Comparison of ENCODE assay signal across 14 cellular contexts in the genomic region with DNA sequence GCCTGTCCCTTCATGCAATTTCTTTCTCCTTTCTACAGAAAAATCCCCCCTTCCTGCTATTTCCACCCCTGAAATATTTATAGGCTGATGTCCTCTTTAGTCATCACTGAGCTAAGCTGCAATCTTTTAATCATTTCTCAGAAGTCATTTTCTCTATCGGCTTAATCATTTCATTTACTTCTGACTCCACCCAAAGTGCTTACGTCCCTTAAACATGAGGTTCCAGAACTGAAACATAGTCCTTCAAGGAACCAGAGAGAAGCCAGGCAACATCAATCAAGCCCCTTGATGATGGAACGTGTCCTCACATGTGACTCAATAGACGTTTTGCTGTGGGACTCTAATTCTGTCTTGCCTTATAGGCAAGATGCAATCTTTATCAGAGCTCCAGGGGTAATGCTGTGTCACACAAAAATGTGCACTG.
A peak's percentile ranks its signal among the peaks of the same experiment; 100 is the strongest.
DNase-seq lines count a peak whose midpoint lies in the region; ATAC-seq and TF ChIP-seq lines count a peak whose summit lies in the region.
"Had no signal": no experiment of that assay in that cellular context is flagged by ENCODE, and none has a peak within 500 bp of the region (broad histone marks: within the 10 kb centered on the region; RNA-seq: fewer than 3 reads in every experiment).

No MANE protein-coding gene starts in this region.

- CTCF ChIA-PET in AG04450 (lab: Charles Lee) (no interaction called here), GM10248 (lab: Yijun Ruan, JAX) (no interaction called here)

- DNase-seq in AG04450 (ENCODE audit: low read depth, low spot score) (no peak), HFFc6 (peak; percentile 71), adipocyte (ENCODE audit: low read depth) (peak; percentile 48), foreskin keratinocyte (peak; percentile 100), GM10248 (ENCODE audit: extremely low spot score) (no peak), testis (no peak)
- DNase-seq in NK-92 treated with Interleukin-12 subunit alpha and Interleukin-12 subunit beta, amount 100 ng/mL, for 24 hours (lab: John Stamatoyannopoulos, UW): no peak
- DNase-seq: aorta; CD8-positive, alpha-beta T cell; natural killer cell; NCI-H1694; spleen; T-helper 17 cell had no signal

- H3K4me1 ChIP-seq in adipocyte (ENCODE audit: control insufficient read depth, insufficient read depth, low read length) (peaks cover 8% of the 10 kb centered on the region), foreskin keratinocyte (peaks cover 56% of the 10 kb centered on the region), testis (peaks cover 17% of the 10 kb centered on the region)
- H3K4me1 ChIP-seq: spleen had no signal

- TF ChIP-seq CTCF in AG04450 (IDR thresholded peaks at IDR 0.05; ENCODE audit: low read depth, low read length) (no peak), HFFc6 (IDR thresholded peaks at IDR 0.05) (no peak), foreskin keratinocyte (conservative IDR thresholded peaks at IDR 0.05) (no peak), GM10248 (IDR thresholded peaks at IDR 0.05; ENCODE audit: control extremely low read depth, extremely low read depth, low read depth, missing control alignments) (no peak), testis (IDR thresholded peaks at IDR 0.05) (no peak)

- ATAC-seq in foreskin keratinocyte (peak; percentile 58), HG03469 (IDR thresholded peaks at IDR 0.05; ENCODE audit: unreplicated experiment) (no peak)
- ATAC-seq: CD8-positive, alpha-beta T cell; natural killer cell; T-helper 17 cell had no signal

- intact Hi-C loops in testis (cut with DNase I; ENCODE audit: low total_unique reads): no loop called here

- H3K4me3 ChIP-seq in AG04450 (ENCODE audit: low read depth, low read length) (no peak overlapping the region), adipocyte (ENCODE audit: low read length) (no peak overlapping the region), testis (no peak overlapping the region)
- H3K4me3 ChIP-seq: spleen had no signal

- WGBS in testis, 2 donors: 57 to 63% methylated on average over 4 of the region's 4 CpGs

- no peak overlapping the region for H3K9ac ChIP-seq in adipocyte (ENCODE audit: low read length)

- H3K36me3 Mint-ChIP-seq in HFFc6 (ENCODE audit: low read depth): peaks cover 8% of the 10 kb centered on the region; the same call in 1 of the 2 replicates
- H3K36me3 Mint-ChIP-seq: CD8-positive, alpha-beta T cell; natural killer cell had no signal

- no peaks in the 10 kb centered on the region for H3K27me3 ChIP-seq in AG04450 (ENCODE audit: control insufficient read depth, insufficient read depth, low read length)
- no peaks in the 10 kb centered on the region for H3K27me3 ChIP-seq in adipocyte (replicated peaks; ENCODE audit: control insufficient read depth, insufficient read depth, low read length)
- no peaks in the 10 kb centered on the region for H3K27me3 ChIP-seq in foreskin keratinocyte
- H3K27me3 ChIP-seq in testis: no peaks in the 10 kb centered on the region
- H3K27me3 ChIP-seq: spleen had no signal

- H3K36me3 ChIP-seq in adipocyte (ENCODE audit: control insufficient read depth, insufficient read depth, low read length, severe bottlenecking) (no peaks in the 10 kb centered on the region), testis (ENCODE audit: low read depth, missing control alignments) (no peaks in the 10 kb centered on the region)
- H3K36me3 ChIP-seq: spleen had no signal

- H3K9me3 Mint-ChIP-seq in HFFc6: no peaks in the 10 kb centered on the region
- H3K9me3 Mint-ChIP-seq: CD8-positive, alpha-beta T cell; natural killer cell had no signal

- H3K27me3 Mint-ChIP-seq in HFFc6 (ENCODE audit: insufficient read depth): no peaks in the 10 kb centered on the region
- H3K27me3 Mint-ChIP-seq: T-helper 17 cell had no signal

- H3K9me3 ChIP-seq in AG04450 (ENCODE audit: control insufficient read depth, insufficient read depth, low read length): no peaks in the 10 kb centered on the region
- no peaks in the 10 kb centered on the region for H3K9me3 ChIP-seq in adipocyte (ENCODE audit: control insufficient read depth, low read length)
- no peaks in the 10 kb centered on the region for H3K9me3 ChIP-seq in testis
- H3K9me3 ChIP-seq: spleen had no signal

- H3K4me3 Mint-ChIP-seq in HFFc6: no peak overlapping the region
- H3K4me3 Mint-ChIP-seq: CD8-positive, alpha-beta T cell; natural killer cell; T-helper 17 cell had no signal

- H3K4me1 Mint-ChIP-seq in HFFc6 (ENCODE audit: low read depth): peaks cover 36% of the 10 kb centered on the region

- no peak overlapping the region for H3K27ac Mint-ChIP-seq in HFFc6
- H3K27ac Mint-ChIP-seq: CD8-positive, alpha-beta T cell; natural killer cell; T-helper 17 cell had no signal

- TF ChIP-seq POLR2A in testis (IDR thresholded peaks at IDR 0.05): no peak

- H3K27ac ChIP-seq in AG04450 (ENCODE audit: low read depth, low read length) (peak overlapping the region; percentile 84), foreskin keratinocyte (peak overlapping the region; percentile 98), testis (no peak overlapping the region)
- H3K27ac ChIP-seq: spleen had no signal

- POLR2A ChIA-PET in AG04450 (lab: Yijun Ruan, JAX) (interaction anchor here (1.1 kb wide), 1 partner anchor 371 kb away, joined by 4 read pairs; the partner anchor contains the start of gene PHLDA1), GM10248 (lab: Yijun Ruan, JAX) (no interaction called here)

Comparison
In these comparisons a context has a peak if more than half of its experiments do, and no peak if none do; other contexts are left out.
1. DNase-seq: peak in HFFc6 (single experiment), adipocyte (single experiment) and foreskin keratinocyte (2 of 2); none in AG04450 (single experiment), GM10248 (single experiment), NK-92 treated with Interleukin-12 subunit alpha and Interleukin-12 subunit beta, amount 100 ng/mL, for 24 hours (single experiment) and testis (single experiment).
2. H3K27ac ChIP-seq: peak in AG04450 (single experiment) and foreskin keratinocyte (single experiment); none in testis (0 of 2).